Comparison of ENCODE assay signal across 23 cellular contexts in the genomic region with DNA sequence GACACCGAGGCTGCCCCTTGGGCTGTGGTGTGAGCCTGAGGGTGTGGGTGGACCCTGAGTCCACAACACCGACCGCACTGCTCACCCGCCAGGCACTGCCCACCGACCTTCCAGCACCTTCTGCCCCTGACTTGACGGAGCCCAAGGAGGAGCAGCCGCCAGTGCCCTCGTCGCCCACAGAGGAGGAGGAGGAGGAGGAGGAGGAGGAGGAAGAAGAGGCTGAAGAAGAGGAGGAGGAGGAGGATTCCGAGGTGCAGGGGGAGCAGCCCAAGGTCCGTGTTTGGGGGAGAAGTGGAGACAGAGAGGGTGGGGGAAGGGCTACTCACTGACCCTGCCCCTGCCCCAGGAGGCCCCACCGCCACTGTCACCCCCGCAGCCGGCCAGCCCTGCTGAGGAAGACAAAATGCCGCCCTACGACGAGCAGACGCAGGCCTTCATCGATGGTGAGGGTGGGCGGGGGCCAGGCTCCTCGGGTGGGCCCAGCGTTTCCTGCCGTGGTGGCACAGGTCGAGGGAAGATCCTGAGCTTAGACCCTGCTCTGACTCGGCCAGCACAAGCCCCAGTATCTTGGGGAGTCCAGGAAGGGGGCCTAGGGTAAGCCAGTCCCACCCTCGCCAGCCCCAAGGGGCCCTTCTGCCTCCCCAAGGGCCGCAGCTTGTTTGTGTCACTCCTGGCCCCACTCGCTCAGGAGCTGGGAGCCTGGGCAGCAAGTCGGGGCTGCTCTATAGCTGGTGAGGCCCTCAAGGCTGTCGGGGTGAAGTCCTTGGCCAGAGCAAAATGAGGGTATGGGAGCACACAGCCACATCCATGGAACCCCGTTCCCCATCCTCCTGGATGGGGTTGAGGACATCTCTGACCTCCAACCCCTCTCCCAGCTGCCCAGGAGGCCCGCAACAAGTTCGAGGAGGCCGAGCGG. TPM values are rescaled to one million over a fixed set of nuclear protein-coding genes. Genes with fewer than 3 reads are reported as not detected.
A peak's percentile ranks its signal among the peaks of the same experiment; 100 is the strongest.
DNase-seq lines count a peak whose midpoint lies in the region; ATAC-seq, FAIRE-seq and TF ChIP-seq lines count a peak whose summit lies in the region.
"Had no signal": no experiment of that assay in that cellular context is flagged by ENCODE, and none has a peak within 500 bp of the region (broad histone marks: within the 10 kb centered on the region; RNA-seq: fewer than 3 reads in every experiment).

No MANE protein-coding gene starts in this region.

- H3K4me3 ChIP-seq in HepG2 (replicated peaks in 1 of 3; ENCODE audit: insufficient read depth in 1 of 3, low read depth in 2 of 3, low read length in 3 of 3) (no peak overlapping the region), right lobe of liver (no peak overlapping the region)
- H3K4me3 ChIP-seq: HAP-1, SJSA1 had no signal

- no peak for ATAC-seq in HepG2
- ATAC-seq in right lobe of liver: no peak
- ATAC-seq in HG03378 (IDR thresholded peaks at IDR 0.05; ENCODE audit: unreplicated experiment): no peak

- TF ChIP-seq CTCF in HepG2 (CRISPR knock-in tag; IDR thresholded peaks at IDR 0.05): no peak
- TF ChIP-seq CTCF in right lobe of liver (IDR thresholded peaks at IDR 0.05): no peak
- no peak for TF ChIP-seq CTCF in nephron progenitor cell (IDR thresholded peaks at IDR 0.05)

- DNase-seq in HepG2 (ENCODE audit: low spot score) (no peak), right lobe of liver (no peak), caudate nucleus (lab: John Stamatoyannopoulos, UW) (peak in 1 of 61 donors; percentile 17), nephron progenitor cell (no peak), NCI-H69 (lab: John Stamatoyannopoulos, UW) (no peak), RPMI8226 (no peak)
- DNase-seq: DMS153, MV-4-11, NCI-H1105 treated with DMSO at 0.1 percent for 48 hours, NCI-H2029 treated with DMSO at 0.1 percent for 48 hours, NCI-H2171, NCI-H345 had no signal

- TF ChIP-seq POLR2A in HepG2 (IDR thresholded peaks at IDR 0.05; ENCODE audit: insufficient read depth in 1 of 2, low read depth in 2 of 2, low read length in 2 of 2): no peak
- no peak for TF ChIP-seq POLR2A in right lobe of liver (IDR thresholded peaks at IDR 0.05)

- peaks cover 14% of the 10 kb centered on the region for H3K36me3 Mint-ChIP-seq in nephron progenitor cell (ENCODE audit: low read depth)

- H3K4me3 Mint-ChIP-seq in nephron progenitor cell: no peak overlapping the region
- H3K4me3 Mint-ChIP-seq: CD8-positive, alpha-beta T cell had no signal

- BruUV-seq in HepG2 (replicated peaks; lab: Mats Ljungman, UMichigan): no TSS peak

- H3K27ac ChIP-seq in HepG2 (ENCODE audit: extremely low read length, insufficient read depth, low read length) (no peak overlapping the region), right lobe of liver (no peak overlapping the region), caudate nucleus (ENCODE audit: low read depth, low read length) (peak overlapping the region; percentile 94)
- H3K27ac ChIP-seq: HL-60, KMS-11, SJSA1 had no signal

- CTCF ChIA-PET in HepG2 (lab: Yijun Ruan, JAX; ENCODE audit: low intra/inter-chr PET ratio, low total read pairs): interaction anchor here (1.0 to 1.5 kb wide), 5 partner anchors 66 to 154 kb away, joined by 3 to 10 read pairs (median 8); partner anchors contain the start of gene TSPAN16

- H4K20me1 ChIP-seq in HepG2 (ENCODE audit: insufficient read depth, low read length): peaks cover 6% of the 10 kb centered on the region; the same call in 1 of the 2 replicates

- H3K27me3 ChIP-seq in HepG2 (ENCODE audit: control insufficient read depth in 1 of 2, insufficient read depth in 2 of 2, low read length in 2 of 2): no peaks in the 10 kb centered on the region
- no peaks in the 10 kb centered on the region for H3K27me3 ChIP-seq in right lobe of liver
- H3K27me3 ChIP-seq: SJSA1 had no signal

- no peak for FAIRE-seq in HepG2 (lab: Jason Lieb, UNC)
- FAIRE-seq: GM18507 had no signal

- H3K4me2 ChIP-seq in HepG2 (ENCODE audit: low read depth, low read length): no peak overlapping the region
- H3K4me2 ChIP-seq: KMS-11 had no signal

- H3K4me1 ChIP-seq in HepG2 (ENCODE audit: insufficient read depth, low read length) (no peaks in the 10 kb centered on the region), right lobe of liver (no peaks in the 10 kb centered on the region)
- H3K4me1 ChIP-seq: HAP-1, SJSA1 had no signal

- peak overlapping the region; percentile 29 for H3K27ac Mint-ChIP-seq in nephron progenitor cell
- H3K27ac Mint-ChIP-seq: CD8-positive, alpha-beta T cell had no signal

- in situ Hi-C loops in HepG2 (cut with HindIII; ENCODE audit: extremely low pct_ligation_motif_present, low pct_unique_long_range_greater_than_20kb): no loop called here

- peaks cover 20% of the 10 kb centered on the region for H3K4me1 Mint-ChIP-seq in nephron progenitor cell

- H2AFZ ChIP-seq in HepG2 (ENCODE audit: low read length): no peak overlapping the region

- no peaks in the 10 kb centered on the region for H3K27me3 Mint-ChIP-seq in nephron progenitor cell (ENCODE audit: low read depth, poor library complexity)

- TF ChIP-seq EP300 in HepG2 (IDR thresholded peaks at IDR 0.05; ENCODE audit: low read depth in 2 of 2, low read length in 2 of 2) (no peak), HepG2 (CRISPR knock-in tag; IDR thresholded peaks at IDR 0.05; ENCODE audit: borderline replicate concordance) (no peak)

- WGBS in HepG2 (ENCODE audit: low lambda C conversion rate): 97% methylated on average over 25 of the region's 35 CpGs
- 76% methylated on average over 5 of the region's 35 CpGs for WGBS in right lobe of liver (ENCODE audit: insufficient coverage, low coverage, low lambda C conversion rate, missing lambda C conversion rate)

- H3K9me3 ChIP-seq in HepG2 (ENCODE audit: low read length): no peaks in the 10 kb centered on the region
- no peaks in the 10 kb centered on the region for H3K9me3 ChIP-seq in right lobe of liver
- H3K9me3 ChIP-seq: HAP-1, SJSA1 had no signal

- H3K79me2 ChIP-seq in HepG2 (ENCODE audit: insufficient read depth, low read length): no peaks in the 10 kb centered on the region

- H3K36me3 ChIP-seq in HepG2 (replicated peaks in 1 of 2; ENCODE audit: control insufficient read depth in 1 of 2, insufficient read depth in 2 of 2, low read length in 2 of 2) (peaks cover 17 to 47% of the 10 kb centered on the region in 2 experiments; a peak in 4 of 5 replicates), right lobe of liver (peaks cover 0 to 45% (median 17%) of the 10 kb centered on the region in 4 donors)

- POLR2A ChIA-PET in HepG2 (lab: Yijun Ruan, JAX): no interaction called here

- no peak for TF ChIP-seq RAD21 in HepG2 (CRISPR knock-in tag; IDR thresholded peaks at IDR 0.05)

- no peak overlapping the region for H3K9ac ChIP-seq in HepG2 (ENCODE audit: insufficient read depth, low read depth, low read length)
- H3K9ac ChIP-seq: KMS-11 had no signal

- intact Hi-C loops in HepG2 (cut with micrococcal nuclease; ENCODE audit: unreplicated experiment) (loop anchor here (2.0 to 10.0 kb wide), 2 partner anchors 69 to 153 kb away; partner anchors contain the start of gene TSPAN16), right lobe of liver (cut with DNase I) (loop anchor here in 1 of 2 donors (10.0 kb wide), 2 partner anchors 63 to 153 kb away; partner anchors contain the start of genes EPOR and TSPAN16)

- no peaks in the 10 kb centered on the region for H3K9me3 Mint-ChIP-seq in nephron progenitor cell
- H3K9me3 Mint-ChIP-seq: CD8-positive, alpha-beta T cell had no signal

RNA-seq across cellular contexts. Expression of gene PRKCSH, which starts 12.2 kb away (rescaled TPM):
- 44.2 and 125 TPM in 2 replicates for total RNA-seq in HepG2 (2016; rRNA removed; fragmentation: Illumina TruSeq; extraction: Trizol)
- 48.9 and 50.4 TPM in 2 replicates for total RNA-seq in HepG2 (2016; cell fraction: cytosol; rRNA removed; fragmentation: Illumina TruSeq; extraction: Trizol; ENCODE audit: low read depth)
- 34.7 and 135 TPM in 2 replicates for total RNA-seq in HepG2 (2016; cell fraction: insoluble cytoplasmic fraction; rRNA removed; fragmentation: Illumina TruSeq; extraction: Trizol)
- 48.6 and 53.5 TPM in 2 replicates for total RNA-seq in HepG2 (2016; cell fraction: membrane; rRNA removed; fragmentation: Illumina TruSeq; extraction: Trizol)
- total RNA-seq in HepG2 (2016; cell fraction: nucleus; rRNA removed; fragmentation: Illumina TruSeq; extraction: Trizol): 112 and 115 TPM in 2 replicates
- polyA plus RNA-seq in HepG2 (2011; rRNA removed): 85.1 and 111 TPM in 2 replicates
- 50.0 and 58.7 TPM in 2 replicates for polyA plus RNA-seq in HepG2 (2011; cell fraction: cytosol; rRNA removed)
- 284 and 361 TPM in 2 replicates for polyA plus RNA-seq in HepG2 (2011; cell fraction: nucleus; rRNA removed)
- 138 and 245 TPM in 2 replicates for polyA plus RNA-seq in HepG2 (2012)
- 34.6 and 43.1 TPM in 2 replicates for polyA plus RNA-seq in HepG2 (2016; cell fraction: cytosol; fragmentation: Illumina TruSeq; extraction: Trizol; ENCODE audit: low read depth)
- 46.2 and 78.4 TPM in 2 replicates for polyA plus RNA-seq in HepG2 (2016; cell fraction: insoluble cytoplasmic fraction; fragmentation: Illumina TruSeq; extraction: Trizol; ENCODE audit: low read depth)
- 62.2 and 79.4 TPM in 2 replicates for polyA plus RNA-seq in HepG2 (2016; cell fraction: membrane; fragmentation: Illumina TruSeq; extraction: Trizol; ENCODE audit: low read depth)
- polyA plus RNA-seq in HepG2 (2016; cell fraction: nucleus; fragmentation: Illumina TruSeq; extraction: Trizol; ENCODE audit: insufficient read depth, low read depth): 408 and 430 TPM in 2 replicates
- 138 and 163 TPM in 2 replicates for polyA minus RNA-seq in HepG2 (2011; rRNA and poly(A)+ RNA removed; ENCODE audit: low replicate concordance)
- polyA minus RNA-seq in HepG2 (2011; cell fraction: cytosol; rRNA and poly(A)+ RNA removed): 104 and 130 TPM in 2 replicates
- polyA minus RNA-seq in HepG2 (2011; cell fraction: nucleus; rRNA and poly(A)+ RNA removed): 60.0 and 70.7 TPM in 2 replicates
- total RNA-seq in right lobe of liver: 100 to 1,000 TPM; 114 to 206 (median 192) TPM

RNA-seq across cellular contexts. Expression of gene ODAD3, which starts 12.7 kb away (rescaled TPM):
- 0.04 TPM in 1 of 2 replicates, not detected in the other for total RNA-seq in HepG2 (2016; rRNA removed; fragmentation: Illumina TruSeq; extraction: Trizol)
- total RNA-seq in HepG2 (2016; cell fraction: cytosol; rRNA removed; fragmentation: Illumina TruSeq; extraction: Trizol; ENCODE audit: low read depth): not detected in 2 replicates
- 0.19 TPM in 1 of 2 replicates, not detected in the other for total RNA-seq in HepG2 (2016; cell fraction: insoluble cytoplasmic fraction; rRNA removed; fragmentation: Illumina TruSeq; extraction: Trizol)
- 0.38 TPM in 1 of 2 replicates, not detected in the other for total RNA-seq in HepG2 (2016; cell fraction: membrane; rRNA removed; fragmentation: Illumina TruSeq; extraction: Trizol)
- 0.19 and 0.34 TPM in 2 replicates for total RNA-seq in HepG2 (2016; cell fraction: nucleus; rRNA removed; fragmentation: Illumina TruSeq; extraction: Trizol)
- 0.08 and 0.35 TPM in 2 replicates for polyA plus RNA-seq in HepG2 (2011; rRNA removed)
- 0.23 and 0.26 TPM in 2 replicates for polyA plus RNA-seq in HepG2 (2011; cell fraction: cytosol; rRNA removed)
- 0.29 and 0.42 TPM in 2 replicates for polyA plus RNA-seq in HepG2 (2011; cell fraction: nucleus; rRNA removed)
- 0.08 and 0.13 TPM in 2 replicates for polyA plus RNA-seq in HepG2 (2012)
- not detected in 2 replicates for polyA plus RNA-seq in HepG2 (2016; cell fraction: cytosol; fragmentation: Illumina TruSeq; extraction: Trizol; ENCODE audit: low read depth)
- 0.20 TPM in 1 of 2 replicates, not detected in the other for polyA plus RNA-seq in HepG2 (2016; cell fraction: insoluble cytoplasmic fraction; fragmentation: Illumina TruSeq; extraction: Trizol; ENCODE audit: low read depth)
- polyA plus RNA-seq in HepG2 (2016; cell fraction: membrane; fragmentation: Illumina TruSeq; extraction: Trizol; ENCODE audit: low read depth): not detected in 2 replicates
- polyA plus RNA-seq in HepG2 (2016; cell fraction: nucleus; fragmentation: Illumina TruSeq; extraction: Trizol; ENCODE audit: insufficient read depth, low read depth): 0.32 and 1.2 TPM in 2 replicates
- 1.6 TPM in 1 of 2 replicates, not detected in the other for polyA minus RNA-seq in HepG2 (2011; rRNA and poly(A)+ RNA removed; ENCODE audit: low replicate concordance)
- polyA minus RNA-seq in HepG2 (2011; cell fraction: cytosol; rRNA and poly(A)+ RNA removed): not detected in 2 replicates
- 0.25 TPM in 1 of 2 replicates, not detected in the other for polyA minus RNA-seq in HepG2 (2011; cell fraction: nucleus; rRNA and poly(A)+ RNA removed)
- under 1 TPM; 0.21 to 0.73 (median 0.54) TPM for total RNA-seq in right lobe of liver
- total RNA-seq: CD8-positive, alpha-beta T cell; HT-29 had no signal

RNA-seq across cellular contexts. Expression of gene RGL3, which starts 28.5 kb away (rescaled TPM):
- total RNA-seq in HepG2 (2016; rRNA removed; fragmentation: Illumina TruSeq; extraction: Trizol): 1.2 and 4.2 TPM in 2 replicates
- 2.5 and 4.2 TPM in 2 replicates for total RNA-seq in HepG2 (2016; cell fraction: cytosol; rRNA removed; fragmentation: Illumina TruSeq; extraction: Trizol; ENCODE audit: low read depth)
- total RNA-seq in HepG2 (2016; cell fraction: insoluble cytoplasmic fraction; rRNA removed; fragmentation: Illumina TruSeq; extraction: Trizol): 0.24 and 4.3 TPM in 2 replicates
- total RNA-seq in HepG2 (2016; cell fraction: membrane; rRNA removed; fragmentation: Illumina TruSeq; extraction: Trizol): 0.80 and 2.7 TPM in 2 replicates
- total RNA-seq in HepG2 (2016; cell fraction: nucleus; rRNA removed; fragmentation: Illumina TruSeq; extraction: Trizol): 5.7 and 8.1 TPM in 2 replicates
- 7.6 and 8.4 TPM in 2 replicates for polyA plus RNA-seq in HepG2 (2011; rRNA removed)
- polyA plus RNA-seq in HepG2 (2011; cell fraction: cytosol; rRNA removed): 0.79 and 1.9 TPM in 2 replicates
- 95.2 and 108 TPM in 2 replicates for polyA plus RNA-seq in HepG2 (2011; cell fraction: nucleus; rRNA removed)
- polyA plus RNA-seq in HepG2 (2012): 9.4 TPM in 2 replicates
- polyA plus RNA-seq in HepG2 (2016; cell fraction: cytosol; fragmentation: Illumina TruSeq; extraction: Trizol; ENCODE audit: low read depth): 0.75 and 0.92 TPM in 2 replicates
- 1.5 and 2.8 TPM in 2 replicates for polyA plus RNA-seq in HepG2 (2016; cell fraction: insoluble cytoplasmic fraction; fragmentation: Illumina TruSeq; extraction: Trizol; ENCODE audit: low read depth)
- polyA plus RNA-seq in HepG2 (2016; cell fraction: membrane; fragmentation: Illumina TruSeq; extraction: Trizol; ENCODE audit: low read depth): 0.85 and 1.4 TPM in 2 replicates
- 38.5 and 40.9 TPM in 2 replicates for polyA plus RNA-seq in HepG2 (2016; cell fraction: nucleus; fragmentation: Illumina TruSeq; extraction: Trizol; ENCODE audit: insufficient read depth, low read depth)
- polyA minus RNA-seq in HepG2 (2011; rRNA and poly(A)+ RNA removed; ENCODE audit: low replicate concordance): 7.1 and 16.7 TPM in 2 replicates
- polyA minus RNA-seq in HepG2 (2011; cell fraction: cytosol; rRNA and poly(A)+ RNA removed): 3.9 and 4.1 TPM in 2 replicates
- polyA minus RNA-seq in HepG2 (2011; cell fraction: nucleus; rRNA and poly(A)+ RNA removed): 14.0 and 15.7 TPM in 2 replicates
- 10 to 100 TPM in 5 of 6 experiments, 1 to 10 TPM in 1; 6.7 to 26.6 (median 19.7) TPM for total RNA-seq in right lobe of liver
- total RNA-seq: CD8-positive, alpha-beta T cell; G401; SJSA1 had no signal

RNA-seq across cellular contexts. Expression of gene ELAVL3, which starts 33.2 kb away (rescaled TPM):
- total RNA-seq in HepG2 (2016; rRNA removed; fragmentation: Illumina TruSeq; extraction: Trizol) (not detected in 2 replicates), right lobe of liver (not detected)
- not detected in 2 replicates for total RNA-seq in HepG2 (2016; cell fraction: cytosol; rRNA removed; fragmentation: Illumina TruSeq; extraction: Trizol; ENCODE audit: low read depth)
- not detected in 2 replicates for total RNA-seq in HepG2 (2016; cell fraction: insoluble cytoplasmic fraction; rRNA removed; fragmentation: Illumina TruSeq; extraction: Trizol)
- total RNA-seq in HepG2 (2016; cell fraction: membrane; rRNA removed; fragmentation: Illumina TruSeq; extraction: Trizol): not detected in 2 replicates
- total RNA-seq in HepG2 (2016; cell fraction: nucleus; rRNA removed; fragmentation: Illumina TruSeq; extraction: Trizol): not detected in 2 replicates
- 0.03 TPM in 2 replicates for polyA plus RNA-seq in HepG2 (2011; rRNA removed)
- polyA plus RNA-seq in HepG2 (2011; cell fraction: cytosol; rRNA removed): not detected in 2 replicates
- polyA plus RNA-seq in HepG2 (2011; cell fraction: nucleus; rRNA removed): 0.12 and 0.16 TPM in 2 replicates
- 0.03 TPM in 2 replicates for polyA plus RNA-seq in HepG2 (2012)
- 0.02 TPM in 1 of 2 replicates, not detected in the other for polyA plus RNA-seq in HepG2 (2016; cell fraction: cytosol; fragmentation: Illumina TruSeq; extraction: Trizol; ENCODE audit: low read depth)
- not detected in 2 replicates for polyA plus RNA-seq in HepG2 (2016; cell fraction: insoluble cytoplasmic fraction; fragmentation: Illumina TruSeq; extraction: Trizol; ENCODE audit: low read depth)
- polyA plus RNA-seq in HepG2 (2016; cell fraction: membrane; fragmentation: Illumina TruSeq; extraction: Trizol; ENCODE audit: low read depth): not detected in 2 replicates
- not detected in 2 replicates for polyA plus RNA-seq in HepG2 (2016; cell fraction: nucleus; fragmentation: Illumina TruSeq; extraction: Trizol; ENCODE audit: insufficient read depth, low read depth)
- not detected in 2 replicates for polyA minus RNA-seq in HepG2 (2011; rRNA and poly(A)+ RNA removed; ENCODE audit: low replicate concordance)
- not detected in 2 replicates for polyA minus RNA-seq in HepG2 (2011; cell fraction: cytosol; rRNA and poly(A)+ RNA removed)
- not detected in 2 replicates for polyA minus RNA-seq in HepG2 (2011; cell fraction: nucleus; rRNA and poly(A)+ RNA removed)
- total RNA-seq: A172, HT-29 had no signal
- polyA plus RNA-seq: AG04450 had no signal

RNA-seq across cellular contexts. Expression of gene ZNF653, which starts 58.0 kb away (rescaled TPM):
- total RNA-seq in HepG2 (2016; rRNA removed; fragmentation: Illumina TruSeq; extraction: Trizol) (1.2 and 4.7 TPM in 2 replicates), right lobe of liver (1 to 10 TPM; 2.7 to 7.0 (median 3.9) TPM)
- 1.0 and 1.5 TPM in 2 replicates for total RNA-seq in HepG2 (2016; cell fraction: cytosol; rRNA removed; fragmentation: Illumina TruSeq; extraction: Trizol; ENCODE audit: low read depth)
- total RNA-seq in HepG2 (2016; cell fraction: insoluble cytoplasmic fraction; rRNA removed; fragmentation: Illumina TruSeq; extraction: Trizol): 1.2 and 3.2 TPM in 2 replicates
- total RNA-seq in HepG2 (2016; cell fraction: membrane; rRNA removed; fragmentation: Illumina TruSeq; extraction: Trizol): 1.8 and 2.2 TPM in 2 replicates
- total RNA-seq in HepG2 (2016; cell fraction: nucleus; rRNA removed; fragmentation: Illumina TruSeq; extraction: Trizol): 2.9 and 3.8 TPM in 2 replicates
- polyA plus RNA-seq in HepG2 (2011; rRNA removed): 6.6 and 7.1 TPM in 2 replicates
- polyA plus RNA-seq in HepG2 (2011; cell fraction: cytosol; rRNA removed): 7.1 and 10.4 TPM in 2 replicates
- polyA plus RNA-seq in HepG2 (2011; cell fraction: nucleus; rRNA removed): 18.3 and 30.3 TPM in 2 replicates
- 3.6 and 4.5 TPM in 2 replicates for polyA plus RNA-seq in HepG2 (2012)
- polyA plus RNA-seq in HepG2 (2016; cell fraction: cytosol; fragmentation: Illumina TruSeq; extraction: Trizol; ENCODE audit: low read depth): 0.57 and 1.6 TPM in 2 replicates
- polyA plus RNA-seq in HepG2 (2016; cell fraction: insoluble cytoplasmic fraction; fragmentation: Illumina TruSeq; extraction: Trizol; ENCODE audit: low read depth): 1.9 and 2.7 TPM in 2 replicates
- 1.3 and 1.8 TPM in 2 replicates for polyA plus RNA-seq in HepG2 (2016; cell fraction: membrane; fragmentation: Illumina TruSeq; extraction: Trizol; ENCODE audit: low read depth)
- polyA plus RNA-seq in HepG2 (2016; cell fraction: nucleus; fragmentation: Illumina TruSeq; extraction: Trizol; ENCODE audit: insufficient read depth, low read depth): 5.8 and 5.9 TPM in 2 replicates
- 5.9 and 8.5 TPM in 2 replicates for polyA minus RNA-seq in HepG2 (2011; rRNA and poly(A)+ RNA removed; ENCODE audit: low replicate concordance)
- polyA minus RNA-seq in HepG2 (2011; cell fraction: cytosol; rRNA and poly(A)+ RNA removed): 2.1 and 3.0 TPM in 2 replicates
- 11.2 and 12.4 TPM in 2 replicates for polyA minus RNA-seq in HepG2 (2011; cell fraction: nucleus; rRNA and poly(A)+ RNA removed)
